ENCODE assay signal across 1 cellular context in genomic region chr17:28745052-28745776, GRCh38.
TF ChIP-seq lines count a peak whose summit lies in the region.

No MANE protein-coding gene starts in this region.

TF ChIP-seq in HepG2, 621 proteins besides CTCF, POLR2A, EP300 and RAD21 (continued from another document and continues in another):
- TF ChIP-seq MTF2 (CRISPR knock-in tag; IDR thresholded peaks at IDR 0.05; ENCODE audit: borderline replicate concordance) (no peak), HNF4G (IDR thresholded peaks at IDR 0.05; ENCODE audit: borderline replicate concordance, low read depth, low read length) (no peak), HNF4G (CRISPR knock-in tag; IDR thresholded peaks at IDR 0.05; ENCODE audit: borderline replicate concordance, low read depth) (no peak), ELF1 (CRISPR knock-in tag; IDR thresholded peaks at IDR 0.05) (peak; percentile 31; the same call in 1 of the 2 replicates), HNRNPUL1 (IDR thresholded peaks at IDR 0.05; ENCODE audit: low read depth, low read length) (no peak), ZNF124 (CRISPR knock-in tag; IDR thresholded peaks at IDR 0.05) (no peak), ZNF788 (CRISPR knock-in tag; IDR thresholded peaks at IDR 0.05; ENCODE audit: borderline replicate concordance) (peak; percentile 81; the same call in 1 of the 2 replicates), REPIN1 (CRISPR knock-in tag; IDR thresholded peaks at IDR 0.05; ENCODE audit: borderline replicate concordance, low read depth) (no peak), HMGXB3 (CRISPR knock-in tag; IDR thresholded peaks at IDR 0.05; ENCODE audit: borderline replicate concordance) (no peak), FOXK1 (CRISPR knock-in tag; IDR thresholded peaks at IDR 0.05; ENCODE audit: borderline replicate concordance, low read depth) (peak; percentile 39; the same call in 1 of the 2 replicates), GATAD1 (CRISPR knock-in tag; IDR thresholded peaks at IDR 0.05) (peak; percentile 58), HNF4A (CRISPR knock-in tag; IDR thresholded peaks at IDR 0.05) (peak; percentile 43), TOPORS (CRISPR knock-in tag; IDR thresholded peaks at IDR 0.05) (no peak), ZNF616 (CRISPR knock-in tag; IDR thresholded peaks at IDR 0.05; ENCODE audit: low read depth) (0 out of 2 replicates have a peak, but pooled peaks have one; percentile 65), ZNF7 (CRISPR knock-in tag; IDR thresholded peaks at IDR 0.05) (no peak), ZNF235 (CRISPR knock-in tag; IDR thresholded peaks at IDR 0.05; ENCODE audit: borderline replicate concordance) (no peak), AKNA (CRISPR knock-in tag; IDR thresholded peaks at IDR 0.05; ENCODE audit: borderline replicate concordance) (no peak), AFF4 (CRISPR knock-in tag; IDR thresholded peaks at IDR 0.05) (peak; percentile 83; the same call in 1 of the 2 replicates), SALL1 (CRISPR knock-in tag; IDR thresholded peaks at IDR 0.05) (no peak; the same call in 1 of the 2 replicates), MAX (IDR thresholded peaks at IDR 0.05) (peak; percentile 70), GABPB1 (CRISPR knock-in tag; IDR thresholded peaks at IDR 0.05) (peak; percentile 68), ZMYM4 (CRISPR knock-in tag; IDR thresholded peaks at IDR 0.05) (peak; percentile 41; the same call in 1 of the 2 replicates), HOMEZ (CRISPR knock-in tag; IDR thresholded peaks at IDR 0.05; ENCODE audit: low read depth) (no peak), PATZ1 (CRISPR knock-in tag; IDR thresholded peaks at IDR 0.05) (peak; percentile 99), PRDM15 (CRISPR knock-in tag; IDR thresholded peaks at IDR 0.05) (no peak), ZNF740 (CRISPR knock-in tag; IDR thresholded peaks at IDR 0.05) (peak; percentile 83), BCL3 (CRISPR knock-in tag; IDR thresholded peaks at IDR 0.05) (0 out of 2 replicates have a peak, but pooled peaks have one; percentile 39), ZFYVE20 (CRISPR knock-in tag; IDR thresholded peaks at IDR 0.05; ENCODE audit: borderline replicate concordance, low read depth) (no peak), ZNF772 (CRISPR knock-in tag; IDR thresholded peaks at IDR 0.05) (peak; percentile 54; the same call in 1 of the 2 replicates), ZNF549 (CRISPR knock-in tag; IDR thresholded peaks at IDR 0.05) (no peak), ZNF382 (CRISPR knock-in tag; IDR thresholded peaks at IDR 0.05; ENCODE audit: borderline replicate concordance) (no peak), ZNF749 (CRISPR knock-in tag; IDR thresholded peaks at IDR 0.05; ENCODE audit: borderline replicate concordance) (no peak), ZNF792 (CRISPR knock-in tag; IDR thresholded peaks at IDR 0.05) (no peak), NR2F1 (CRISPR knock-in tag; IDR thresholded peaks at IDR 0.05) (0 out of 4 replicates have a peak, but pooled peaks of 1 of the 2 experiments have one; percentile 20), KAT8 (CRISPR knock-in tag; IDR thresholded peaks at IDR 0.05) (no peak; the same call in 1 of the 2 replicates), ZNF30 (CRISPR knock-in tag; IDR thresholded peaks at IDR 0.05) (no peak)
